In genomic region chr2:111121873-111122630, GRCh38 we compare ENCODE assay signal across 8 cellular contexts. TPM values are rescaled to one million over a fixed set of nuclear protein-coding genes. Genes with fewer than 3 reads are reported as not detected.
DNase-seq lines count a peak whose midpoint lies in the region; ATAC-seq and TF ChIP-seq lines count a peak whose summit lies in the region.

No MANE protein-coding gene starts in this region.

- H3K9me3 Mint-ChIP-seq in progenitor cell of endocrine pancreas (ENCODE audit: low read depth): no peaks in the 10 kb centered on the region

- H3K4me3 ChIP-seq in GM12864 (ENCODE audit: low read depth, low read length): peak overlapping the region; percentile 78
- peak overlapping the region; percentile 61 to 86 for H3K4me3 ChIP-seq in uterus

- peak overlapping the region; percentile 87 for H3K4me3 Mint-ChIP-seq in progenitor cell of endocrine pancreas (ENCODE audit: low read depth)

- peaks cover 0 to 4% of the 10 kb centered on the region in 2 donors for H3K4me1 ChIP-seq in uterus

- peaks cover 30% of the 10 kb centered on the region for H3K27me3 Mint-ChIP-seq in progenitor cell of endocrine pancreas

- peak overlapping the region; percentile 91 for H3K27ac Mint-ChIP-seq in progenitor cell of endocrine pancreas

- peak in 1 of 2 donors; percentile 91 for TF ChIP-seq POLR2A in uterus (IDR thresholded peaks at IDR 0.05)

- no peaks in the 10 kb centered on the region for H3K36me3 ChIP-seq in uterus

- peaks cover 19% of the 10 kb centered on the region for H3K36me3 Mint-ChIP-seq in progenitor cell of endocrine pancreas (ENCODE audit: insufficient read depth)

- H3K27ac ChIP-seq in uterus: peak overlapping the region; percentile 42 to 63

- DNase-seq in GM12864 (ENCODE audit: low read depth) (no peak), NCI-H1092 treated with DMSO at 0.1 percent for 48 hours (lab: John Stamatoyannopoulos, UW) (peak; percentile 81), T follicular helper cell (ENCODE audit: low read depth) (peak; percentile 64), amygdala (lab: John Stamatoyannopoulos, UW) (peak in 54 of 56 donors; percentile 24 to 89 (median 74)), left ventricle myocardium superior (peak; percentile 96), progenitor cell of endocrine pancreas (ENCODE audit: low spot score, unreplicated experiment) (peak; percentile 88), uterus (peak; percentile 79 to 90)

- TF ChIP-seq CTCF in GM12864 (IDR thresholded peaks at IDR 0.05; ENCODE audit: low read depth, low read length, missing control alignments) (no peak), progenitor cell of endocrine pancreas (IDR thresholded peaks at IDR 0.05; ENCODE audit: unreplicated experiment) (no peak), uterus (IDR thresholded peaks at IDR 0.05) (peak in 1 of 4 experiments; percentile 6)

- H3K27me3 ChIP-seq in uterus: no peaks in the 10 kb centered on the region

- peak; percentile 46 for ATAC-seq in HG02623 (IDR thresholded peaks at IDR 0.05; ENCODE audit: unreplicated experiment)
- ATAC-seq in left ventricle myocardium superior: peak; percentile 81

- no peaks in the 10 kb centered on the region for H3K9me3 ChIP-seq in uterus

- peaks cover 34% of the 10 kb centered on the region for H3K4me1 Mint-ChIP-seq in progenitor cell of endocrine pancreas (ENCODE audit: low read depth)

- intact Hi-C loops in left ventricle myocardium superior (cut with micrococcal nuclease) (no loop called here), uterus (cut with DNase I; ENCODE audit: low total_unique reads) (no loop called here)

RNA-seq across cellular contexts. Expression of gene BCL2L11, which starts 1.3 kb away (rescaled TPM):
- total RNA-seq in left ventricle myocardium superior: 10.1 TPM
- 24.2 and 27.7 TPM in 2 replicates for total RNA-seq in progenitor cell of endocrine pancreas
- total RNA-seq in uterus: 10 to 100 TPM in 3 of 4 donors, 1 to 10 TPM in 1; 2.0 to 21.8 (median 15.4) TPM
